In the genomic region with DNA sequence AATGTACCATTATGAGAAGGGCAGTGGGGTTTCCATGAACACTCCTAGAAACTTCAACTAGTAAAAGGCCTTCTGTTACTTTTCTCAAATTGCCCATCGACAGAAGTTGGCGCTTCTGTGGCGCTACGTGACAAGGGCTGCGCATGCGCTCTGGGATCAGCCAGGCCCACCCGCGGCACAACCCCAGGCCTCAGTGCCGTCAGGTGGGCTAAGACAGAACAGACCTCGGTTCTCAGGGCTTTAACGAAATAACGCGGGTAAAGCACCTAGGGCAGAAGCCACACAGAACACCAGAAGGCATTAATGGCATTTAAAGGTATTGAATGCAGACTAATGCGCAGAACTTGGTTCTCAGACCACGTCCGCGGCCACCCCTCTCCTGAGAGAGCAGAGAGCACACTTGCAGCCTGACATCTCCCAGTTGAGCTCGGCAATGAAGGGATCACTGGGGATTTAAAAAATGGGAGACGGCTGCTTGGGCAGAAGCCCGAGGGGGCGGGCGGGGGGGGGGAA, we compare ENCODE assay signal across 8 cellular contexts.
DNase-seq lines count a peak whose midpoint lies in the region; ATAC-seq lines count a peak whose summit lies in the region.

No MANE protein-coding gene starts in this region.

- peak overlapping the region; percentile 61 for H3K27ac ChIP-seq in ACC112 (ENCODE audit: low read depth, low read length)

- ATAC-seq in GM19023 (IDR thresholded peaks at IDR 0.05; ENCODE audit: unreplicated experiment) (peak; percentile 33), HG03354 (IDR thresholded peaks at IDR 0.05; ENCODE audit: poor library complexity, severe bottlenecking, unreplicated experiment) (peak; percentile 38)

- no peaks in the 10 kb centered on the region for H3K79me2 ChIP-seq in ACC112 (ENCODE audit: control insufficient read depth, insufficient read depth, low read length, unreplicated experiment)

- no peaks in the 10 kb centered on the region for H3K4me1 ChIP-seq in ACC112 (ENCODE audit: control insufficient read depth, insufficient read depth, low read length, unreplicated experiment)

- peak overlapping the region; percentile 86 for H3K4me3 ChIP-seq in ACC112 (ENCODE audit: low read depth, low read length)

- H2AFZ ChIP-seq in ACC112 (ENCODE audit: low read length, unreplicated experiment) = peak overlapping the region; percentile 99

- H3K27me3 ChIP-seq in ACC112 (ENCODE audit: insufficient read depth, low read length) = peaks cover 12% of the 10 kb centered on the region; the same call in 1 of the 2 replicates

- DNase-seq in NCI-H748 (lab: John Stamatoyannopoulos, UW; ENCODE audit: unreplicated experiment) (peak; percentile 80), activated T-cell treated with anti-CD3 and anti-CD28 coated beads for 1 hour (ENCODE audit: low read depth) (peak; percentile 69), epidermal melanocyte (ENCODE audit: insufficient read length, low spot score) (peak; percentile 23), middle frontal gyrus (ENCODE audit: extremely low spot score, low spot score) (peak; percentile 70)
- peak; percentile 56 to 71 for DNase-seq in stimulated activated CD8-positive, alpha-beta memory T cell treated with anti-CD3 and anti-CD28 coated beads, Interleukin-2, amount 100 ng/mL, for 1 hour (ENCODE audit: low read depth in 2 of 2)

- no peaks in the 10 kb centered on the region for H3K36me3 ChIP-seq in ACC112 (ENCODE audit: insufficient read depth, low read length)

Comparison
In these comparisons a context has a peak if more than half of its experiments do, and no peak if none do; other contexts are left out.
1. Peak in every context shown above with its lines: DNase-seq, ATAC-seq, H3K4me3 ChIP-seq and H3K27ac ChIP-seq.
2. DNase-seq: peak in every context shown above with its lines; median percentile 80 in NCI-H748; 70 in middle frontal gyrus; 69 in activated T-cell treated with anti-CD3 and anti-CD28 coated beads for 1 hour; 64 in stimulated activated CD8-positive, alpha-beta memory T cell treated with anti-CD3 and anti-CD28 coated beads, Interleukin-2, amount 100 ng/mL, for 1 hour; 23 in epidermal melanocyte.